9 cellular contexts compared by ENCODE assay signal in genomic region chr5:43192558-43193170, GRCh38. TPM values are rescaled to one million over a fixed set of nuclear protein-coding genes. Genes with fewer than 3 reads are reported as not detected.
DNase-seq lines count a peak whose midpoint lies in the region; ATAC-seq and TF ChIP-seq lines count a peak whose summit lies in the region.
"Had no signal": no experiment of that assay in that cellular context is flagged by ENCODE, and none has a peak within 500 bp of the region (broad histone marks: within the 10 kb centered on the region; RNA-seq: fewer than 3 reads in every experiment).

No MANE protein-coding gene starts in this region.

- no peaks in the 10 kb centered on the region for H3K9me3 ChIP-seq in WERI-Rb-1 (ENCODE audit: severe bottlenecking)

- H3K27me3 ChIP-seq in WERI-Rb-1 (ENCODE audit: insufficient read depth, low read depth, severe bottlenecking), result no peaks in the 10 kb centered on the region

- ATAC-seq in HG03066 (IDR thresholded peaks at IDR 0.05; ENCODE audit: low read depth, unreplicated experiment), result peak; percentile 14

- no peak for TF ChIP-seq POLR2A in lower leg skin (IDR thresholded peaks at IDR 0.05)

- H3K4me3 ChIP-seq in WERI-Rb-1 (ENCODE audit: low read depth, low read length) (peak overlapping the region; percentile 69), coronary artery (peak overlapping the region; percentile 70), lower leg skin (ENCODE audit: low read depth, poor library complexity, severe bottlenecking) (peak overlapping the region; percentile 36)

- TF ChIP-seq CTCF in WERI-Rb-1 (IDR thresholded peaks at IDR 0.05; ENCODE audit: low read depth, low read length), result no peak
- TF ChIP-seq CTCF in coronary artery (IDR thresholded peaks at IDR 0.05), result no peak
- no peak for TF ChIP-seq CTCF in lower leg skin (IDR thresholded peaks at IDR 0.05)

- intact Hi-C loops in lower leg skin (cut with DNase I; ENCODE audit: low total_unique reads), result no loop called here

- 0% methylated on average over 34 to 47 of the region's 49 CpGs for WGBS in lower leg skin, 2 donors

- DNase-seq in NCI-H345 (lab: John Stamatoyannopoulos, UW), result peak; percentile 17
- no peak for DNase-seq in NCI-H345 treated with DMSO at 0.1 percent for 48 hours (lab: John Stamatoyannopoulos, UW; ENCODE audit: unreplicated experiment)
- DNase-seq in WERI-Rb-1, result peak; percentile 13
- no peak for DNase-seq in coronary artery (ENCODE audit: low spot score)
- no peak for DNase-seq in lower leg skin (ENCODE audit: low spot score in 2 of 2)
- peak in 2 of 3 experiments; percentile 10 to 14 for DNase-seq in stimulated activated CD4-positive, alpha-beta T cell treated with anti-CD3 and anti-CD28 coated beads, TNF-alpha, amount 100 ng/mL, for 4 hours (ENCODE audit: low read depth in 3 of 3)
- no peak for DNase-seq in mucosa of gallbladder (ENCODE audit: low spot score)

- no peaks in the 10 kb centered on the region for H3K36me3 ChIP-seq in WERI-Rb-1

- no peak overlapping the region for H3K27ac ChIP-seq in WERI-Rb-1
- H3K27ac ChIP-seq in coronary artery, result peak overlapping the region in 1 of 2 donors; percentile 17

RNA-seq across cellular contexts. Expression of gene NIM1K, which starts 0.6 kb away (rescaled TPM):
- 1 to 10 TPM in 1 of 4 donors, under 1 TPM in 2, not detected in 1; 0.44 to 2.5 (median 0.65) TPM for total RNA-seq in lower leg skin
- 0.26 TPM for total RNA-seq in mucosa of gallbladder
- total RNA-seq: lung microvascular endothelial cell had no signal

Comparison
In these comparisons a context has a peak if more than half of its experiments do, and no peak if none do; other contexts are left out.
1. DNase-seq: peak in NCI-H345 (single experiment), WERI-Rb-1 (single experiment) and stimulated activated CD4-positive, alpha-beta T cell treated with anti-CD3 and anti-CD28 coated beads, TNF-alpha, amount 100 ng/mL, for 4 hours (2 of 3); none in NCI-H345 treated with DMSO at 0.1 percent for 48 hours (single experiment), coronary artery (single experiment), lower leg skin (0 of 2) and mucosa of gallbladder (single experiment).
2. Peak in every context shown above with its lines, with median percentiles within 50 percentile points of each other: H3K4me3 ChIP-seq.